16 cellular contexts compared by ENCODE assay signal in genomic region chr9:113166039-113166438, GRCh38.
DNase-seq lines count a peak whose midpoint lies in the region; ATAC-seq and TF ChIP-seq lines count a peak whose summit lies in the region.
"Had no signal": no experiment of that assay in that cellular context is flagged by ENCODE, and none has a peak within 500 bp of the region (broad histone marks: within the 10 kb centered on the region; RNA-seq: fewer than 3 reads in every experiment).

No MANE protein-coding gene starts in this region.

- H3K27ac ChIP-seq in cingulate gyrus (ENCODE audit: low read depth, low read length), result peak overlapping the region; percentile 39
- no peak overlapping the region for H3K27ac ChIP-seq in tibial artery
- H3K27ac ChIP-seq: SJSA1 had no signal

- H3K4me3 ChIP-seq in tibial artery, result no peak overlapping the region
- H3K4me3 ChIP-seq: SJSA1 had no signal

- H3K9me3 Mint-ChIP-seq in stimulated activated naive CD8-positive, alpha-beta T cell treated with anti-CD3 and anti-CD28 coated beads, Interleukin-15, Interleukin-2, amounts not matched to agents 100 ng/mL and 50 ng/mL, for 24 hours, result no peaks in the 10 kb centered on the region
- H3K9me3 Mint-ChIP-seq in stimulated activated naive CD8-positive, alpha-beta T cell treated with anti-CD3 and anti-CD28 coated beads, Interleukin-15, amount 100 ng/mL, for 72 hours, result no peaks in the 10 kb centered on the region
- H3K9me3 Mint-ChIP-seq in memory B cell, result no peaks in the 10 kb centered on the region

- H3K9me3 ChIP-seq in tibial artery, result no peaks in the 10 kb centered on the region
- H3K9me3 ChIP-seq: SJSA1 had no signal

- H3K27me3 ChIP-seq in tibial artery, result no peaks in the 10 kb centered on the region
- H3K27me3 ChIP-seq: SJSA1 had no signal

- DNase-seq in stimulated activated naive CD8-positive, alpha-beta T cell treated with anti-CD3 and anti-CD28 coated beads, Interleukin-15, amount 100 ng/mL, for 72 hours, result no peak
- DNase-seq in memory B cell (ENCODE audit: low spot score in 2 of 2) (no peak), DMS114 treated with DMSO at 0.1 percent for 48 hours (lab: John Stamatoyannopoulos, UW; ENCODE audit: unreplicated experiment) (no peak), tibial artery (no peak), hepatic stellate cell (ENCODE audit: low spot score) (no peak)
- DNase-seq: ACHN, C1 segment of cervical spinal cord, DMS79 treated with DMSO at 0.1 percent for 48 hours, KBM-7, NCI-H1694 treated with DMSO at 0.1 percent for 48 hours, NCI-H226, NCI-H524, PC-3 had no signal

- no peaks in the 10 kb centered on the region for H3K27me3 Mint-ChIP-seq in stimulated activated naive CD8-positive, alpha-beta T cell treated with anti-CD3 and anti-CD28 coated beads, Interleukin-15, Interleukin-2, amounts not matched to agents 100 ng/mL and 50 ng/mL, for 24 hours
- H3K27me3 Mint-ChIP-seq in stimulated activated naive CD8-positive, alpha-beta T cell treated with anti-CD3 and anti-CD28 coated beads, Interleukin-15, amount 100 ng/mL, for 72 hours, result no peaks in the 10 kb centered on the region
- no peaks in the 10 kb centered on the region for H3K27me3 Mint-ChIP-seq in memory B cell

- H3K36me3 Mint-ChIP-seq in stimulated activated naive CD8-positive, alpha-beta T cell treated with anti-CD3 and anti-CD28 coated beads, Interleukin-15, Interleukin-2, amounts not matched to agents 100 ng/mL and 50 ng/mL, for 24 hours (ENCODE audit: low read depth), result peaks cover 72% of the 10 kb centered on the region
- peaks cover 36% of the 10 kb centered on the region for H3K36me3 Mint-ChIP-seq in memory B cell

- peaks cover 0 to 9% (median 2%) of the 10 kb centered on the region in 4 donors for H3K4me1 ChIP-seq in tibial artery
- H3K4me1 ChIP-seq: SJSA1 had no signal

- no peak overlapping the region for H3K4me3 Mint-ChIP-seq in stimulated activated naive CD8-positive, alpha-beta T cell treated with anti-CD3 and anti-CD28 coated beads, Interleukin-15, Interleukin-2, amounts not matched to agents 100 ng/mL and 50 ng/mL, for 24 hours
- no peak overlapping the region for H3K4me3 Mint-ChIP-seq in stimulated activated naive CD8-positive, alpha-beta T cell treated with anti-CD3 and anti-CD28 coated beads, Interleukin-15, amount 100 ng/mL, for 72 hours
- H3K4me3 Mint-ChIP-seq in memory B cell, result no peak overlapping the region

- intact Hi-C loops in tibial artery (cut with DNase I; ENCODE audit: low total_unique reads), result no loop called here

- ATAC-seq in stimulated activated naive CD8-positive, alpha-beta T cell treated with anti-CD3 and anti-CD28 coated beads, Interleukin-15, amount 100 ng/mL, for 72 hours, result no peak
- ATAC-seq in memory B cell (ENCODE audit: low read depth), result no peak
- ATAC-seq: PC-3 had no signal

- H3K4me1 Mint-ChIP-seq in stimulated activated naive CD8-positive, alpha-beta T cell treated with anti-CD3 and anti-CD28 coated beads, Interleukin-15, Interleukin-2, amounts not matched to agents 100 ng/mL and 50 ng/mL, for 24 hours (ENCODE audit: low read depth), result no peaks in the 10 kb centered on the region
- no peaks in the 10 kb centered on the region for H3K4me1 Mint-ChIP-seq in stimulated activated naive CD8-positive, alpha-beta T cell treated with anti-CD3 and anti-CD28 coated beads, Interleukin-15, amount 100 ng/mL, for 72 hours
- peaks cover 2% of the 10 kb centered on the region for H3K4me1 Mint-ChIP-seq in memory B cell

- no peak for TF ChIP-seq CTCF in tibial artery (IDR thresholded peaks at IDR 0.05)

- peak overlapping the region; percentile 6 for H3K27ac Mint-ChIP-seq in stimulated activated naive CD8-positive, alpha-beta T cell treated with anti-CD3 and anti-CD28 coated beads, Interleukin-15, Interleukin-2, amounts not matched to agents 100 ng/mL and 50 ng/mL, for 24 hours
- no peak overlapping the region for H3K27ac Mint-ChIP-seq in stimulated activated naive CD8-positive, alpha-beta T cell treated with anti-CD3 and anti-CD28 coated beads, Interleukin-15, amount 100 ng/mL, for 72 hours
- H3K27ac Mint-ChIP-seq in memory B cell, result peak overlapping the region; percentile 67

- H3K36me3 ChIP-seq in tibial artery, result peaks cover 71 to 100% (median 98%) of the 10 kb centered on the region in 3 donors

Comparison
In these comparisons a context has a peak if more than half of its experiments do, and no peak if none do; other contexts are left out.
1. H3K27ac Mint-ChIP-seq: peak in stimulated activated naive CD8-positive, alpha-beta T cell treated with anti-CD3 and anti-CD28 coated beads, Interleukin-15, Interleukin-2, amounts not matched to agents 100 ng/mL and 50 ng/mL, for 24 hours (single experiment) and memory B cell (single experiment); none in stimulated activated naive CD8-positive, alpha-beta T cell treated with anti-CD3 and anti-CD28 coated beads, Interleukin-15, amount 100 ng/mL, for 72 hours (0 of 2).